Comparison of ENCODE assay signal across 8 cellular contexts in genomic region chr21:29849735-29850176, GRCh38.
DNase-seq lines count a peak whose midpoint lies in the region; ATAC-seq and TF ChIP-seq lines count a peak whose summit lies in the region.

No MANE protein-coding gene starts in this region.

- DNase-seq in CMK (ENCODE audit: low read depth) (peak; percentile 39), NCI-H226 (peak; percentile 36), dorsolateral prefrontal cortex (peak in 8 of 10 donors; percentile 12 to 70 (median 54)), medulla oblongata (ENCODE audit: extremely low spot score) (peak; percentile 80)
- DNase-seq in activated CD4-positive, alpha-beta T cell treated with anti-CD3 and anti-CD28 coated beads for 1 hour, result peak; percentile 8
- peak in 1 of 2 donors; percentile 53 for DNase-seq in stimulated activated effector memory CD8-positive, alpha-beta T cell treated with anti-CD3 and anti-CD28 coated beads, Interleukin-12 subunit alpha, Interleukin-12 subunit beta, amount 100 ng/mL, for 72 hours (ENCODE audit: low spot score in 2 of 2)

- H3K4me3 ChIP-seq in dorsolateral prefrontal cortex, result no peak overlapping the region

- intact Hi-C loops in dorsolateral prefrontal cortex (cut with DNase I), result loop anchor here (5.0 to 10.0 kb wide), 4 partner anchors 372 to 765 kb away; no protein-coding TSS in a partner anchor

- no peaks in the 10 kb centered on the region for H3K27me3 ChIP-seq in dorsolateral prefrontal cortex

- H3K4me3 Mint-ChIP-seq in stimulated activated effector memory CD8-positive, alpha-beta T cell treated with anti-CD3 and anti-CD28 coated beads, Interleukin-12 subunit alpha, Interleukin-12 subunit beta, amount 100 ng/mL, for 72 hours, result no peak overlapping the region

- TF ChIP-seq CTCF in dorsolateral prefrontal cortex (IDR thresholded peaks at IDR 0.05 in 54 of 56, conservative IDR thresholded peaks at IDR 0.05 in 2 of 56; ENCODE audit: low read depth in 1 of 56, partially characterized antibody in 56 of 56), result peak; percentile 37 to 83 (median 72)

- H3K4me1 Mint-ChIP-seq in stimulated activated effector memory CD8-positive, alpha-beta T cell treated with anti-CD3 and anti-CD28 coated beads, Interleukin-12 subunit alpha, Interleukin-12 subunit beta, amount 100 ng/mL, for 72 hours, result no peaks in the 10 kb centered on the region

- no peak overlapping the region for H3K27ac ChIP-seq in dorsolateral prefrontal cortex

- ATAC-seq in GM19351 (IDR thresholded peaks at IDR 0.05; ENCODE audit: unreplicated experiment), result peak; percentile 100
- ATAC-seq in HG03342 (IDR thresholded peaks at IDR 0.05; ENCODE audit: unreplicated experiment), result peak; percentile 98
- ATAC-seq in stimulated activated effector memory CD8-positive, alpha-beta T cell treated with anti-CD3 and anti-CD28 coated beads, Interleukin-12 subunit alpha, Interleukin-12 subunit beta, amount 100 ng/mL, for 72 hours, result peak; percentile 80

- H3K9me3 Mint-ChIP-seq in stimulated activated effector memory CD8-positive, alpha-beta T cell treated with anti-CD3 and anti-CD28 coated beads, Interleukin-12 subunit alpha, Interleukin-12 subunit beta, amount 100 ng/mL, for 72 hours, result peaks cover 5% of the 10 kb centered on the region

- no peak overlapping the region for H3K27ac Mint-ChIP-seq in stimulated activated effector memory CD8-positive, alpha-beta T cell treated with anti-CD3 and anti-CD28 coated beads, Interleukin-12 subunit alpha, Interleukin-12 subunit beta, amount 100 ng/mL, for 72 hours

- H3K36me3 Mint-ChIP-seq in stimulated activated effector memory CD8-positive, alpha-beta T cell treated with anti-CD3 and anti-CD28 coated beads, Interleukin-12 subunit alpha, Interleukin-12 subunit beta, amount 100 ng/mL, for 72 hours, result no peaks in the 10 kb centered on the region
